ENCODE assay signal across 1 cellular context in genomic region chr11:95229199-95230053, GRCh38.
A peak's percentile ranks its signal among the peaks of the same experiment; 100 is the strongest.
TF ChIP-seq lines count a peak whose summit lies in the region.

No MANE protein-coding gene starts in this region.

TF ChIP-seq in HEK293, 187 proteins besides CTCF, POLR2A, EP300 and RAD21 (continued from another document):
- TF ChIP-seq FEZF1 (tag by site-specific recombination; IDR thresholded peaks at IDR 0.05) = peak; percentile 87
- no peak for TF ChIP-seq ZNF223 (tag by site-specific recombination; IDR thresholded peaks at IDR 0.05)
- 0 out of 2 replicates have a peak, but pooled peaks have one; percentile 38 for TF ChIP-seq ZNF18 (tag by site-specific recombination; IDR thresholded peaks at IDR 0.05)
- TF ChIP-seq ZEB2 (tag by site-specific recombination; IDR thresholded peaks at IDR 0.05) = peak; percentile 29; the same call in 1 of the 2 replicates
- TF ChIP-seq ZNF580 (tag by site-specific recombination; IDR thresholded peaks at IDR 0.05) = peak; percentile 82
- TF ChIP-seq ZNF621 (tag by site-specific recombination; IDR thresholded peaks at IDR 0.05) = no peak
- 0 out of 2 replicates have a peak, but pooled peaks have one; percentile 23 for TF ChIP-seq ZSCAN4 (tag by site-specific recombination; IDR thresholded peaks at IDR 0.05)
- peak; percentile 40; the same call in 1 of the 2 replicates for TF ChIP-seq ZBTB44 (tag by site-specific recombination; IDR thresholded peaks at IDR 0.05)
- no peak for TF ChIP-seq ZNF561 (tag by site-specific recombination; IDR thresholded peaks at IDR 0.05; ENCODE audit: borderline replicate concordance)
- TF ChIP-seq SP7 (tag by site-specific recombination; IDR thresholded peaks at IDR 0.05) = peak; percentile 32; the same call in 1 of the 2 replicates
- peak; percentile 56; the same call in 1 of the 2 replicates for TF ChIP-seq ZBTB6 (tag by site-specific recombination; IDR thresholded peaks at IDR 0.05)
- peak; percentile 81; the same call in 1 of the 2 replicates for TF ChIP-seq ZBTB17 (tag by site-specific recombination; IDR thresholded peaks at IDR 0.05)
- 0 out of 2 replicates have a peak, but pooled peaks have one; percentile 37 for TF ChIP-seq MZF1 (tag by site-specific recombination; IDR thresholded peaks at IDR 0.05; ENCODE audit: borderline replicate concordance)
- TF ChIP-seq ZNF664 (tag by site-specific recombination; IDR thresholded peaks at IDR 0.05) = peak; percentile 79
- peak; percentile 57; the same call in 1 of the 2 replicates for TF ChIP-seq BCL11B (tag by site-specific recombination; IDR thresholded peaks at IDR 0.05; ENCODE audit: low read depth)
